ENCODE assay signal across 1 cellular context in genomic region chr12:93634416-93634815, GRCh38.
TF ChIP-seq lines count a peak whose summit lies in the region.

No MANE protein-coding gene starts in this region.

TF ChIP-seq in IMR-90, 13 proteins besides CTCF, POLR2A, EP300 and RAD21:
- TF ChIP-seq USF2 (IDR thresholded peaks at IDR 0.05; ENCODE audit: low read depth, low read length) = no peak
- no peak for TF ChIP-seq FOS (IDR thresholded peaks at IDR 0.05; ENCODE audit: low read depth, low read length)
- TF ChIP-seq MAFK (IDR thresholded peaks at IDR 0.05; ENCODE audit: low read depth, low read length) = no peak
- TF ChIP-seq MAZ (IDR thresholded peaks at IDR 0.05; ENCODE audit: borderline replicate concordance, low read depth, low read length) = no peak
- TF ChIP-seq SMC3 (IDR thresholded peaks at IDR 0.05; ENCODE audit: low read depth, low read length) = no peak
- TF ChIP-seq CHD1 (IDR thresholded peaks at IDR 0.05; ENCODE audit: low read depth, low read length) = no peak
- no peak for TF ChIP-seq NFE2L2 (IDR thresholded peaks at IDR 0.05; ENCODE audit: low read depth, low read length)
- TF ChIP-seq RCOR1 (IDR thresholded peaks at IDR 0.05; ENCODE audit: insufficient replicate concordance, low read length) = no peak
- TF ChIP-seq ELK1 (IDR thresholded peaks at IDR 0.05; ENCODE audit: borderline replicate concordance, low read depth, low read length) = no peak
- no peak for TF ChIP-seq RFX5 (IDR thresholded peaks at IDR 0.05; ENCODE audit: low read depth, low read length)
- no peak for TF ChIP-seq MXI1 (IDR thresholded peaks at IDR 0.05; ENCODE audit: borderline replicate concordance, low read depth, low read length)
- TF ChIP-seq CEBPB (IDR thresholded peaks at IDR 0.05; ENCODE audit: low read depth, low read length) = no peak
- TF ChIP-seq BHLHE40 (IDR thresholded peaks at IDR 0.05; ENCODE audit: low read depth, low read length) = no peak
